In genomic region chr20:53865905-53866786, GRCh38 we compare ENCODE assay signal across 8 cellular contexts.
A peak's percentile ranks its signal among the peaks of the same experiment; 100 is the strongest.
DNase-seq lines count a peak whose midpoint lies in the region; ATAC-seq and TF ChIP-seq lines count a peak whose summit lies in the region.

No MANE protein-coding gene starts in this region.

- peak overlapping the region; percentile 86 for H3K27ac Mint-ChIP-seq in T-helper 1 cell treated with Interleukin-12 subunit alpha and Interleukin-12 subunit beta and Interleukin-4 antibody, amounts not matched to agents 30 μg/mL and 1 μg/mL, for 36 hours
- H3K27ac Mint-ChIP-seq in nephron = peak overlapping the region; percentile 76 to 92 (median 89)

- H3K4me3 ChIP-seq in BLaER1 treated with 17β-estradiol and CSF1 and Interleukin-3, amounts not matched to agents 10 nM and 100 nM = peak overlapping the region in 8 of 10 experiments; percentile 9 to 57 (median 28); a peak in 12 of 20 replicates

- H3K36me3 ChIP-seq in BLaER1 treated with 17β-estradiol and CSF1 and Interleukin-3, amounts not matched to agents 10 nM and 100 nM = no peaks in the 10 kb centered on the region

- H3K27ac ChIP-seq in BLaER1 treated with 17β-estradiol and CSF1 and Interleukin-3, amounts not matched to agents 10 nM and 100 nM = peak overlapping the region; percentile 68 to 85 (median 79)

- peak overlapping the region; percentile 58 to 73 (median 68); a peak in 21 of 22 replicates for H3K9ac ChIP-seq in BLaER1 treated with 17β-estradiol and CSF1 and Interleukin-3, amounts not matched to agents 10 nM and 100 nM

- H3K4me3 Mint-ChIP-seq in T-helper 1 cell treated with Interleukin-12 subunit alpha and Interleukin-12 subunit beta and Interleukin-4 antibody, amounts not matched to agents 30 μg/mL and 1 μg/mL, for 36 hours = peak overlapping the region; percentile 63
- peak overlapping the region; percentile 10 to 67 (median 31) for H3K4me3 Mint-ChIP-seq in nephron

- no peaks in the 10 kb centered on the region for H3K9me3 Mint-ChIP-seq in T-helper 1 cell treated with Interleukin-12 subunit alpha and Interleukin-12 subunit beta and Interleukin-4 antibody, amounts not matched to agents 30 μg/mL and 1 μg/mL, for 36 hours
- no peaks in the 10 kb centered on the region for H3K9me3 Mint-ChIP-seq in nephron

- DNase-seq in HT-29 (ENCODE audit: low spot score) (peak; percentile 93), iPS-NIHi11 (ENCODE audit: low spot score) (no peak), activated gamma-delta T cell (lab: John Stamatoyannopoulos, UW) (no peak)

- no peaks in the 10 kb centered on the region for H4K20me1 ChIP-seq in BLaER1 treated with 17β-estradiol and CSF1 and Interleukin-3, amounts not matched to agents 10 nM and 100 nM

- ATAC-seq in esophagus mucosa (peak; percentile 66), GM18870 (IDR thresholded peaks at IDR 0.05; ENCODE audit: unreplicated experiment) (no peak)

- peaks cover 2% of the 10 kb centered on the region for H3K36me3 Mint-ChIP-seq in T-helper 1 cell treated with Interleukin-12 subunit alpha and Interleukin-12 subunit beta and Interleukin-4 antibody, amounts not matched to agents 30 μg/mL and 1 μg/mL, for 36 hours (ENCODE audit: low read depth)
- H3K36me3 Mint-ChIP-seq in nephron (ENCODE audit: low read depth) = no peaks in the 10 kb centered on the region

- peak overlapping the region; percentile 68 to 95 (median 85) for H3K4me2 ChIP-seq in BLaER1 treated with 17β-estradiol and CSF1 and Interleukin-3, amounts not matched to agents 10 nM and 100 nM

- H3K4me1 ChIP-seq in BLaER1 treated with 17β-estradiol and CSF1 and Interleukin-3, amounts not matched to agents 10 nM and 100 nM = peaks cover 48 to 72% (median 64%) of the 10 kb centered on the region in 10 experiments

- TF ChIP-seq CTCF in nephron (IDR thresholded peaks at IDR 0.05; ENCODE audit: unreplicated experiment in 3 of 3) = no peak

- peaks cover 53% of the 10 kb centered on the region for H3K4me1 Mint-ChIP-seq in T-helper 1 cell treated with Interleukin-12 subunit alpha and Interleukin-12 subunit beta and Interleukin-4 antibody, amounts not matched to agents 30 μg/mL and 1 μg/mL, for 36 hours (ENCODE audit: low read depth)
- H3K4me1 Mint-ChIP-seq in nephron = peaks cover 57% of the 10 kb centered on the region

- H3K9me3 ChIP-seq in BLaER1 treated with 17β-estradiol and CSF1 and Interleukin-3, amounts not matched to agents 10 nM and 100 nM (replicated peaks in 1 of 11) = no peaks in the 10 kb centered on the region

- no peaks in the 10 kb centered on the region for H3K27me3 Mint-ChIP-seq in T-helper 1 cell treated with Interleukin-12 subunit alpha and Interleukin-12 subunit beta and Interleukin-4 antibody, amounts not matched to agents 30 μg/mL and 1 μg/mL, for 36 hours (ENCODE audit: low read depth)
- peaks cover 2% of the 10 kb centered on the region for H3K27me3 Mint-ChIP-seq in nephron (ENCODE audit: low read depth)

- no peaks in the 10 kb centered on the region for H3K27me3 ChIP-seq in BLaER1 treated with 17β-estradiol and CSF1 and Interleukin-3, amounts not matched to agents 10 nM and 100 nM
